Comparison of ENCODE assay signal across 30 cellular contexts in genomic region chr18:61741881-61742280, GRCh38.
DNase-seq lines count a peak whose midpoint lies in the region; ATAC-seq, FAIRE-seq and TF ChIP-seq lines count a peak whose summit lies in the region.
"Had no signal": no experiment of that assay in that cellular context is flagged by ENCODE, and none has a peak within 500 bp of the region (broad histone marks: within the 10 kb centered on the region; RNA-seq: fewer than 3 reads in every experiment).

No MANE protein-coding gene starts in this region.

- H3K4me1 ChIP-seq in astrocyte (ENCODE audit: insufficient read depth, low read length) = peaks cover 8% of the 10 kb centered on the region
- peaks cover 0 to 12% (median 5%) of the 10 kb centered on the region in 4 donors for H3K4me1 ChIP-seq in upper lobe of left lung

- H3K36me3 ChIP-seq in astrocyte (ENCODE audit: insufficient read depth, low read length) (no peaks in the 10 kb centered on the region), upper lobe of left lung (no peaks in the 10 kb centered on the region)
- H3K36me3 ChIP-seq: left lung, pancreas had no signal

- peaks cover 21% of the 10 kb centered on the region for H3K4me1 Mint-ChIP-seq in astrocyte (ENCODE audit: low read depth, unreplicated experiment)
- H3K4me1 Mint-ChIP-seq: activated CD4-positive, alpha-beta T cell treated with anti-CD3 and anti-CD28 coated beads for 36 hours; neural crest cell had no signal

- DNase-seq in astrocyte (ENCODE audit: low read depth) = no peak
- DNase-seq in upper lobe of left lung = no peak
- no peak for DNase-seq in stimulated activated CD4-positive, alpha-beta T cell treated with anti-CD3 and anti-CD28 coated beads, Interleukin-4, amount 100 ng/mL, for 24 hours
- DNase-seq: activated CD4-positive, alpha-beta T cell treated with anti-CD3 and anti-CD28 coated beads for 36 hours; activated CD8-positive, alpha-beta memory T cell treated with anti-CD3 and anti-CD28 coated beads, Interleukin-2, amount 50 U/mL, for 48 hours; activated CD8-positive, alpha-beta T cell treated with anti-CD3 and anti-CD28 coated beads for 36 hours; activated naive CD4-positive, alpha-beta T cell treated with Interleukin-2 at 50 U/mL for 16 hours; COR-L47; DMS53; effector CD4-positive, alpha-beta T cell; Karpas-422; left lung; NCI-H1417; NCI-H2081; NCI-H526 treated with DMSO at 0.1 percent for 48 hours; NK-92 treated with Interleukin-12 subunit alpha and Interleukin-12 subunit beta, amount 100 ng/mL, for 24 hours; pancreas; PC-3; stimulated activated naive CD4-positive, alpha-beta T cell treated with Interleukin-2 at 50 U/mL for 16 hours; T-helper 2 cell had no signal

- no peaks in the 10 kb centered on the region for H3K9me3 ChIP-seq in astrocyte (ENCODE audit: insufficient read depth, low read depth, low read length)
- no peaks in the 10 kb centered on the region for H3K9me3 ChIP-seq in upper lobe of left lung
- H3K9me3 ChIP-seq: left lung, pancreas had no signal

- H3K79me2 ChIP-seq in astrocyte (ENCODE audit: insufficient read depth, low read length) = no peaks in the 10 kb centered on the region

- H3K4me3 ChIP-seq in astrocyte (ENCODE audit: insufficient read depth, low read depth, low read length) = no peak overlapping the region
- no peak overlapping the region for H3K4me3 ChIP-seq in upper lobe of left lung
- H3K4me3 ChIP-seq: left lung, pancreas, smooth muscle cell had no signal

- no peak overlapping the region for H3K4me2 ChIP-seq in astrocyte (ENCODE audit: low read length)
- H3K4me2 ChIP-seq: smooth muscle cell had no signal

- 54 to 72% methylated on average over 5 of the region's 5 CpGs for WGBS in upper lobe of left lung, 2 donors

- peak overlapping the region; percentile 71 for H3K27ac Mint-ChIP-seq in astrocyte (ENCODE audit: unreplicated experiment)
- H3K27ac Mint-ChIP-seq: activated CD4-positive, alpha-beta T cell treated with anti-CD3 and anti-CD28 coated beads for 36 hours; activated CD8-positive, alpha-beta T cell treated with anti-CD3 and anti-CD28 coated beads for 36 hours; activated T-helper 1 cell treated with anti-CD3 and anti-CD28 coated beads, Interleukin-12 subunit alpha, Interleukin-12 subunit beta, Interleukin-2, Interleukin-4 antibody, amounts not matched to agents 30 ng/mL and 10 ng/mL and 1 ng/mL, durations not matched to agents 14 hours and 24 hours and 36 hours; brain had no signal

- no peak overlapping the region for H3K4me3 Mint-ChIP-seq in astrocyte (ENCODE audit: unreplicated experiment)
- H3K4me3 Mint-ChIP-seq: activated CD4-positive, alpha-beta T cell treated with anti-CD3 and anti-CD28 coated beads for 36 hours; activated CD8-positive, alpha-beta T cell treated with anti-CD3 and anti-CD28 coated beads for 36 hours; activated T-helper 1 cell treated with anti-CD3 and anti-CD28 coated beads, Interleukin-12 subunit alpha, Interleukin-12 subunit beta, Interleukin-2, Interleukin-4 antibody, amounts not matched to agents 30 ng/mL and 10 ng/mL and 1 ng/mL, durations not matched to agents 14 hours and 24 hours and 36 hours; brain; neural crest cell had no signal

- no peaks in the 10 kb centered on the region for H3K27me3 Mint-ChIP-seq in astrocyte (ENCODE audit: low read depth, unreplicated experiment)
- H3K27me3 Mint-ChIP-seq: activated CD4-positive, alpha-beta T cell treated with anti-CD3 and anti-CD28 coated beads for 36 hours; activated CD8-positive, alpha-beta T cell treated with anti-CD3 and anti-CD28 coated beads for 36 hours had no signal

- H2AFZ ChIP-seq in astrocyte (ENCODE audit: low read depth, low read length) = no peak overlapping the region

- H3K27ac ChIP-seq in astrocyte (ENCODE audit: low read depth, low read length) (no peak overlapping the region), layer of hippocampus (ENCODE audit: low read depth, low read length) (peak overlapping the region; percentile 60), upper lobe of left lung (peak overlapping the region in 3 of 4 donors; percentile 24 to 77 (median 35))
- H3K27ac ChIP-seq: C4-2B, pancreas had no signal

- H3K9me3 Mint-ChIP-seq in astrocyte (ENCODE audit: unreplicated experiment) = peaks cover 2% of the 10 kb centered on the region
- H3K9me3 Mint-ChIP-seq: activated CD8-positive, alpha-beta T cell treated with anti-CD3 and anti-CD28 coated beads for 36 hours; activated T-helper 1 cell treated with anti-CD3 and anti-CD28 coated beads, Interleukin-12 subunit alpha, Interleukin-12 subunit beta, Interleukin-2, Interleukin-4 antibody, amounts not matched to agents 30 ng/mL and 10 ng/mL and 1 ng/mL, durations not matched to agents 14 hours and 24 hours and 36 hours; brain; neural crest cell had no signal

- TF ChIP-seq POLR2A in upper lobe of left lung (IDR thresholded peaks at IDR 0.05) = no peak

- no peak overlapping the region for H3K9ac ChIP-seq in astrocyte (ENCODE audit: low read length)

- no peak for FAIRE-seq in astrocyte (lab: Jason Lieb, UNC)
- FAIRE-seq: H54, pancreas had no signal

- H4K20me1 ChIP-seq in astrocyte (ENCODE audit: insufficient read depth, low read length) = no peaks in the 10 kb centered on the region

- no peaks in the 10 kb centered on the region for H3K36me3 Mint-ChIP-seq in astrocyte (ENCODE audit: low read depth, unreplicated experiment)
- H3K36me3 Mint-ChIP-seq: brain had no signal

- TF ChIP-seq CTCF in astrocyte (IDR thresholded peaks at IDR 0.05; ENCODE audit: insufficient read depth, low read depth, low read length) (no peak), upper lobe of left lung (IDR thresholded peaks at IDR 0.05) (no peak)

- TF ChIP-seq EP300 in upper lobe of left lung (IDR thresholded peaks at IDR 0.05) = no peak

- H3K27me3 ChIP-seq in astrocyte (ENCODE audit: insufficient read depth, low read length) = no peaks in the 10 kb centered on the region
- no peaks in the 10 kb centered on the region for H3K27me3 ChIP-seq in layer of hippocampus (ENCODE audit: control insufficient read depth, insufficient read depth, low read length)
- no peaks in the 10 kb centered on the region for H3K27me3 ChIP-seq in upper lobe of left lung
- H3K27me3 ChIP-seq: left lung, pancreas had no signal

- ATAC-seq in GM21360 (IDR thresholded peaks at IDR 0.05; ENCODE audit: unreplicated experiment) (peak; percentile 56), upper lobe of left lung (ENCODE audit: low FRiP score in 2 of 2) (no peak), HG03135 (IDR thresholded peaks at IDR 0.05; ENCODE audit: unreplicated experiment) (no peak), GM21825 (IDR thresholded peaks at IDR 0.05; ENCODE audit: unreplicated experiment) (no peak)
- ATAC-seq: activated CD4-positive, alpha-beta T cell treated with anti-CD3 and anti-CD28 coated beads for 36 hours; activated CD8-positive, alpha-beta T cell treated with anti-CD3 and anti-CD28 coated beads for 36 hours; left lung; pancreas; PC-3 had no signal
